In genomic region chr9:31071606-31072286, GRCh38 we compare ENCODE assay signal across 32 cellular contexts.
"Had no signal": no experiment of that assay in that cellular context is flagged by ENCODE, and none has a peak within 500 bp of the region (broad histone marks: within the 10 kb centered on the region; RNA-seq: fewer than 3 reads in every experiment).

No MANE protein-coding gene starts in this region.

- H3K27ac Mint-ChIP-seq: activated CD4-positive, alpha-beta T cell treated with anti-CD3 and anti-CD28 coated beads, Interleukin-2, amount 10 ng/mL, durations not matched to agents 24 days and 14 days; activated CD8-positive, alpha-beta T cell treated with anti-CD3 and anti-CD28 coated beads for 36 hours; activated naive CD8-positive, alpha-beta T cell treated with anti-CD3 and anti-CD28 coated beads, Interleukin-2, amount 10 ng/mL, durations not matched to agents 7 days and 5 days; activated T-cell treated with anti-CD3 and anti-CD28 coated beads, Interleukin-2, amount 50 U/mL, for 72 hours; activated T-helper 17 cell treated with anti-CD3 and anti-CD28 coated beads, Interleukin-2, amount 50 U/mL, for 72 hours had no signal

- ATAC-seq: activated CD8-positive, alpha-beta T cell treated with anti-CD3 and anti-CD28 coated beads for 36 hours; activated T-cell treated with anti-CD3 and anti-CD28 coated beads, Interleukin-2, amount 50 U/mL, for 72 hours; activated T-helper 17 cell treated with anti-CD3 and anti-CD28 coated beads, Interleukin-2, amount 50 U/mL, for 72 hours; K562 had no signal

- H3K4me2 ChIP-seq: PC-9 had no signal

- H3K4me1 Mint-ChIP-seq: activated CD4-positive, alpha-beta T cell treated with anti-CD3 and anti-CD28 coated beads, Interleukin-2, amount 10 ng/mL, durations not matched to agents 24 days and 14 days; activated naive CD8-positive, alpha-beta T cell treated with anti-CD3 and anti-CD28 coated beads, Interleukin-2, amount 10 ng/mL, durations not matched to agents 7 days and 5 days; activated T-helper 17 cell treated with anti-CD3 and anti-CD28 coated beads, Interleukin-2, amount 50 U/mL, for 72 hours had no signal

- H3K27ac ChIP-seq: ascending aorta, PC-9, RWPE1, SJCRH30, SK-N-MC had no signal

- H3K36me3 ChIP-seq: ascending aorta, SJCRH30 had no signal

- FAIRE-seq: K562, RCC 7860, TTC549 had no signal

- H3K27me3 ChIP-seq: ascending aorta, SJCRH30 had no signal

- H3K9me3 ChIP-seq: ascending aorta, SJCRH30 had no signal

- H3K4me1 ChIP-seq: ascending aorta, SJCRH30 had no signal

- H3K36me3 Mint-ChIP-seq: activated naive CD8-positive, alpha-beta T cell treated with anti-CD3 and anti-CD28 coated beads, Interleukin-2, amount 10 ng/mL, durations not matched to agents 7 days and 5 days had no signal

- H2AFZ ChIP-seq: PC-9 had no signal

- DNase-seq: activated CD4-positive, alpha-beta T cell treated with anti-CD3 and anti-CD28 coated beads, Interleukin-2, amount 10 ng/mL, durations not matched to agents 24 days and 14 days; activated CD4-positive, alpha-beta T cell treated with anti-CD3 and anti-CD28 coated beads, Interleukin-2, amount 50 U/mL, for 4 hours; activated CD8-positive, alpha-beta T cell treated with anti-CD3 and anti-CD28 coated beads for 36 hours; activated effector memory CD4-positive, alpha-beta T cell treated with anti-CD3 and anti-CD28 coated beads, Interleukin-2, amount 50 U/mL, for 16 hours; activated naive CD4-positive, alpha-beta T cell; activated naive CD4-positive, alpha-beta T cell treated with anti-CD3 and anti-CD28 coated beads, Interleukin-2, amount 50 U/mL, for 16 hours; activated naive CD8-positive, alpha-beta T cell treated with anti-CD3 and anti-CD28 coated beads, Interleukin-2, amount 10 ng/mL, durations not matched to agents 7 days and 5 days; activated T-cell treated with anti-CD3 and anti-CD28 coated beads, Interleukin-2, amount 50 U/mL, for 1 hour; activated T-cell treated with anti-CD3 and anti-CD28 coated beads, Interleukin-2, amount 50 U/mL, for 72 hours; amygdala; NCI-H1092 treated with DMSO at 0.1 percent for 48 hours; NCI-H1417; NCI-H146; NCI-H187; NCI-H2029 treated with DMSO at 0.1 percent for 48 hours; NCI-H2107; NCI-H2171; NCI-H510A; NCI-H526; NCI-H748 treated with DMSO at 0.1 percent for 48 hours; NK-92 treated with Interleukin-12 subunit alpha and Interleukin-12 subunit beta, amount 100 ng/mL, for 24 hours; PC-9; SHP77; SJCRH30; T1000 had no signal

- H3K4me3 ChIP-seq: ascending aorta, K562, PC-9, SJCRH30, SK-N-MC had no signal

- H3K9me3 Mint-ChIP-seq: activated CD4-positive, alpha-beta T cell treated with anti-CD3 and anti-CD28 coated beads, Interleukin-2, amount 10 ng/mL, durations not matched to agents 24 days and 14 days; activated CD8-positive, alpha-beta T cell treated with anti-CD3 and anti-CD28 coated beads for 36 hours; activated naive CD8-positive, alpha-beta T cell treated with anti-CD3 and anti-CD28 coated beads, Interleukin-2, amount 10 ng/mL, durations not matched to agents 7 days and 5 days; activated T-cell treated with anti-CD3 and anti-CD28 coated beads, Interleukin-2, amount 50 U/mL, for 72 hours; activated T-helper 17 cell treated with anti-CD3 and anti-CD28 coated beads, Interleukin-2, amount 50 U/mL, for 72 hours had no signal

- H3K4me3 Mint-ChIP-seq: activated CD4-positive, alpha-beta T cell treated with anti-CD3 and anti-CD28 coated beads, Interleukin-2, amount 10 ng/mL, durations not matched to agents 24 days and 14 days; activated CD8-positive, alpha-beta T cell treated with anti-CD3 and anti-CD28 coated beads for 36 hours; activated naive CD8-positive, alpha-beta T cell treated with anti-CD3 and anti-CD28 coated beads, Interleukin-2, amount 10 ng/mL, durations not matched to agents 7 days and 5 days; activated T-cell treated with anti-CD3 and anti-CD28 coated beads, Interleukin-2, amount 50 U/mL, for 72 hours; activated T-helper 17 cell treated with anti-CD3 and anti-CD28 coated beads, Interleukin-2, amount 50 U/mL, for 72 hours had no signal
